In the genomic region with DNA sequence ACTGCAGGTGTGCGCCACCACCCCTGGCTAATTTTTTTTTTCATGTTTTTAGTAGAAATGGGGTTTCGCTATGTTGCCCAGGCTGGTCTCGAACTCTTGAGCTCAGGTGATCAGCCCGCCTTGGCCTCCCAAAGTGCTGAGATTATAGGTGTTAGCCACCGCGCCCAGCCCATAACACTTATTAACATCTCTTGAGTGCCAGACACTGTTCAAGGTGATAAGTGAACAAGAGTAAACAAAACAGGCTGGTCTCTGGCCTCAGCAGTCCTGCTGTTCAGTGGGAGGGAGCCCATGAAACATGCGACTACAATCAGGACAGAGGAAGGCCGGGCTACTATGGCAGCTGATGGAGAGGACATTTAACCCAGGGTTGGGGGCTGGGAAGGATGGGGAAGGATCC, we compare ENCODE assay signal across 26 cellular contexts.
"Had no signal": no experiment of that assay in that cellular context is flagged by ENCODE, and none has a peak within 500 bp of the region (broad histone marks: within the 10 kb centered on the region; RNA-seq: fewer than 3 reads in every experiment).

No MANE protein-coding gene starts in this region.

- ATAC-seq: foreskin keratinocyte; gastroesophageal sphincter; heart left ventricle; left ventricle myocardium superior; lower lobe of right lung; natural killer cell treated with Interleukin-12 subunit alpha and Interleukin-12 subunit beta and Interleukin-15 and Interleukin-18, amount 100 ng/mL, for 72 hours; stimulated activated memory B cell treated with anti-CD40 and anti-IgM and Interleukin-4, amounts not matched to agents 10 μg/mL and 1 μg/mL and 100 μg/mL, for 72 hours; stimulated activated naive CD8-positive, alpha-beta T cell treated with anti-CD3 and anti-CD28 coated beads, Interleukin-15, amount 100 ng/mL, for 72 hours had no signal

- H3K4me1 ChIP-seq: lower lobe of right lung, prostate gland had no signal

- H3K27me3 ChIP-seq: esophagus muscularis mucosa, foreskin keratinocyte, gastroesophageal sphincter, heart left ventricle, neutrophil, right atrium auricular region, sigmoid colon, spleen, thyroid gland, vagina had no signal

- FAIRE-seq: endothelial cell of umbilical vein, islet of Langerhans had no signal

- H3K27ac ChIP-seq: coronary artery, esophagus muscularis mucosa, foreskin keratinocyte, gastroesophageal sphincter, heart left ventricle, lower lobe of right lung, neutrophil, prostate gland, sigmoid colon, spleen, thyroid gland, vagina had no signal

- H3K36me3 ChIP-seq: gastroesophageal sphincter, heart left ventricle, lower lobe of right lung, neutrophil, prostate gland, right atrium auricular region, sigmoid colon, spleen, thyroid gland, vagina had no signal

- H3K4me3 ChIP-seq: coronary artery, esophagus muscularis mucosa, gastroesophageal sphincter, heart left ventricle, lower lobe of right lung, prostate gland, right atrium auricular region, sigmoid colon, spleen, thyroid gland, vagina had no signal

- H3K9me3 ChIP-seq: esophagus muscularis mucosa, gastroesophageal sphincter, heart left ventricle, lower lobe of right lung, neutrophil, prostate gland, right atrium auricular region, sigmoid colon, spleen, thyroid gland, vagina had no signal

- DNase-seq: dermis blood vessel endothelial cell; effector memory CD4-positive, alpha-beta T cell; foreskin keratinocyte; heart left ventricle; hippocampal formation; kidney glomerular epithelial cell; left ventricle myocardium superior; lower lobe of right lung; naive B cell; sigmoid colon; spleen; stimulated activated CD4-positive, alpha-beta T cell treated with anti-CD3 and anti-CD28 coated beads, Interleukin-4, amount 100 ng/mL, for 4 hours; stimulated activated naive CD8-positive, alpha-beta T cell treated with anti-CD3 and anti-CD28 coated beads, Interleukin-15, amount 100 ng/mL, for 72 hours; thyroid gland; trophoblast cell had no signal
